Comparison of ENCODE assay signal across 9 cellular contexts in the genomic region with DNA sequence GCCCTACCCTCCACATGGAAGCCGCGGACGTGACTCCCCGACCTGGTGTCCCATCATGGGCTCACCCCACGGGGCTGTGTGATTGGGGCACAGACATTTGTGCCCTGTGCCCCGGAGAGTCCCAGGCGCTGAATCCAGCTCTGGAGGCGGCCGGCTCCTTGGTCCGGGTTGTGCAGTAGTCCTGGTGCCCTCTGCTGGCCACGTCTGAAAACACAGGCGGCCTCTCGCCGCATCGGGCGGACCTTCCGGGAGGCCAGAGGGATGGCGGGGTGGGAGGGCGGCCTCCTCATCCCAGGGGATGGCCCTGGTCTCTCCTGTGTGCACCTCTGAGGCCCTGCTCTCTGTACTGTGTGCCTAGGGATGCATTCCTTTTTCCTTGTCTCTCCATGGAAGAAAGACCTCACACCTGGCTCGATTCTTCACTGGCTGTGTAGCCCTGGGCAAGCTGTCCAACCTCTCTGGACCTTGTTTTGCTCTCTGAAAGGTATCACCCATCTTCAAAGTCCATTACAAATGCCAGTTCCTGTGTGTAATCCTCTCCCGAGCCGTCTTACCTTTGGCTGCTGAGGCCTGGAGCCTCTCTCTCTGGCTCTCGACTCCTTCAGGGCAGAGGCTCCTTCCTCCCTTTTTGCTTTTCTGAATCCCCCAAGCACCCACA. TPM values are rescaled to one million over a fixed set of nuclear protein-coding genes. Genes with fewer than 3 reads are reported as not detected.
DNase-seq lines count a peak whose midpoint lies in the region; ATAC-seq and FAIRE-seq lines count a peak whose summit lies in the region.
"Had no signal": no experiment of that assay in that cellular context is flagged by ENCODE, and none has a peak within 500 bp of the region (broad histone marks: within the 10 kb centered on the region; RNA-seq: fewer than 3 reads in every experiment).

No MANE protein-coding gene starts in this region.

- peaks cover 26% of the 10 kb centered on the region for H3K27me3 Mint-ChIP-seq in activated T-helper 17 cell treated with anti-CD3 and anti-CD28 coated beads, Interleukin-2, amount 50 U/mL, for 72 hours

- H3K27ac Mint-ChIP-seq in activated T-helper 17 cell treated with anti-CD3 and anti-CD28 coated beads, Interleukin-2, amount 50 U/mL, for 72 hours = no peak overlapping the region

- no peak for FAIRE-seq in GM19239 (lab: Jason Lieb, UNC)
- FAIRE-seq: TTC549 had no signal

- H3K4me1 Mint-ChIP-seq in activated T-helper 17 cell treated with anti-CD3 and anti-CD28 coated beads, Interleukin-2, amount 50 U/mL, for 72 hours = peaks cover 4% of the 10 kb centered on the region

- ATAC-seq in HG03342 (IDR thresholded peaks at IDR 0.05; ENCODE audit: unreplicated experiment) = peak; percentile 92
- ATAC-seq in activated T-helper 17 cell treated with anti-CD3 and anti-CD28 coated beads, Interleukin-2, amount 50 U/mL, for 72 hours (replicated peaks) = peak; percentile 48

- H3K36me3 Mint-ChIP-seq in activated T-helper 17 cell treated with anti-CD3 and anti-CD28 coated beads, Interleukin-2, amount 50 U/mL, for 72 hours (ENCODE audit: low read depth) = no peaks in the 10 kb centered on the region

- no peaks in the 10 kb centered on the region for H3K9me3 Mint-ChIP-seq in activated T-helper 17 cell treated with anti-CD3 and anti-CD28 coated beads, Interleukin-2, amount 50 U/mL, for 72 hours

- no peak overlapping the region for H3K4me3 Mint-ChIP-seq in activated T-helper 17 cell treated with anti-CD3 and anti-CD28 coated beads, Interleukin-2, amount 50 U/mL, for 72 hours

- peak; percentile 51 for DNase-seq in COR-L47 (lab: John Stamatoyannopoulos, UW)
- peak; percentile 74 for DNase-seq in GM19239 (ENCODE audit: insufficient read length, low spot score)
- peak; percentile 22 for DNase-seq in NCI-H82 treated with DMSO at 0.1 percent for 48 hours (lab: John Stamatoyannopoulos, UW; ENCODE audit: unreplicated experiment)
- DNase-seq in glomerular visceral epithelial cell (ENCODE audit: extremely low spot score) = peak; percentile 67
- DNase-seq in pons (ENCODE audit: low spot score) = peak; percentile 32
- no peak for DNase-seq in effector CD4-positive, alpha-beta T cell

RNA-seq across cellular contexts. Expression of gene CELF4, which starts 27.6 kb away (rescaled TPM):
- total RNA-seq in activated T-helper 17 cell treated with anti-CD3 and anti-CD28 coated beads, Interleukin-2, amount 50 U/mL, for 72 hours = not detected
